In genomic region chr3:73294532-73294931, GRCh38 we compare ENCODE assay signal across 28 cellular contexts.
"Had no signal": no experiment of that assay in that cellular context is flagged by ENCODE, and none has a peak within 500 bp of the region (broad histone marks: within the 10 kb centered on the region; RNA-seq: fewer than 3 reads in every experiment).

No MANE protein-coding gene starts in this region.

- H3K4me1 Mint-ChIP-seq: activated naive CD8-positive, alpha-beta T cell treated with anti-CD3 and anti-CD28 coated beads, Interleukin-2, amount 10 ng/mL, durations not matched to agents 7 days and 5 days had no signal

- H3K4me3 Mint-ChIP-seq: activated CD8-positive, alpha-beta T cell treated with anti-CD3 and anti-CD28 coated beads, Interleukin-2, amount 10 ng/mL, durations not matched to agents 7 days and 5 days; activated naive CD8-positive, alpha-beta T cell treated with anti-CD3 and anti-CD28 coated beads, Interleukin-2, amount 10 ng/mL, durations not matched to agents 7 days and 5 days; T-helper 1 cell treated with Interleukin-12 subunit alpha and Interleukin-12 subunit beta and Interleukin-4 antibody, amounts not matched to agents 30 μg/mL and 1 μg/mL, for 36 hours had no signal

- H3K27ac Mint-ChIP-seq: activated CD8-positive, alpha-beta T cell treated with anti-CD3 and anti-CD28 coated beads, Interleukin-2, amount 10 ng/mL, durations not matched to agents 7 days and 5 days; activated naive CD8-positive, alpha-beta T cell treated with anti-CD3 and anti-CD28 coated beads, Interleukin-2, amount 10 ng/mL, durations not matched to agents 7 days and 5 days; T-helper 1 cell treated with Interleukin-12 subunit alpha and Interleukin-12 subunit beta and Interleukin-4 antibody, amounts not matched to agents 30 μg/mL and 1 μg/mL, for 36 hours had no signal

- H3K9me3 ChIP-seq: adrenal gland, breast epithelium, Peyer's patch, SJSA1 had no signal

- H3K36me3 ChIP-seq: adrenal gland, breast epithelium, Peyer's patch, SJSA1 had no signal

- H3K4me3 ChIP-seq: adrenal gland, breast epithelium, Peyer's patch, SJSA1 had no signal

- DNase-seq: activated CD4-positive, alpha-beta T cell treated with anti-CD3 and anti-CD28 coated beads for 48 hours; activated CD4-positive, alpha-beta T cell treated with anti-CD3 and anti-CD28 coated beads, Interleukin-2, amount 50 U/mL, for 4 hours; activated CD4-positive, CD25-positive, alpha-beta regulatory T cell treated with anti-CD3 and anti-CD28 coated beads, Interleukin-2, amount 50 U/mL, for 72 hours; activated CD8-positive, alpha-beta memory T cell treated with anti-CD3 and anti-CD28 coated beads, Interleukin-2, amount 50 U/mL, for 48 hours; activated CD8-positive, alpha-beta T cell treated with anti-CD3 and anti-CD28 coated beads, Interleukin-2, amount 10 ng/mL, durations not matched to agents 7 days and 5 days; activated naive CD4-positive, alpha-beta T cell treated with anti-CD3 and anti-CD28 coated beads, Interleukin-2, amount 50 U/mL, for 16 hours; activated naive CD8-positive, alpha-beta T cell treated with anti-CD3 and anti-CD28 coated beads, Interleukin-2, amount 10 ng/mL, durations not matched to agents 7 days and 5 days; activated T-cell treated with anti-CD3 and anti-CD28 coated beads, Interleukin-2, amount 50 U/mL, for 1 hour; adrenal gland; anterior cingulate cortex; caudate nucleus; KG1; NCI-H1092; NCI-H1417; NCI-H2029; NCI-H2107; NCI-H2171 treated with DMSO at 0.1 percent for 48 hours; NCI-H226; NCI-H526; NCI-H82; Peyer's patch; Right ventricle myocardium superior; SW 1271 had no signal

- H3K9me3 Mint-ChIP-seq: activated naive CD8-positive, alpha-beta T cell treated with anti-CD3 and anti-CD28 coated beads, Interleukin-2, amount 10 ng/mL, durations not matched to agents 7 days and 5 days; T-helper 1 cell treated with Interleukin-12 subunit alpha and Interleukin-12 subunit beta and Interleukin-4 antibody, amounts not matched to agents 30 μg/mL and 1 μg/mL, for 36 hours had no signal

- H3K36me3 Mint-ChIP-seq: activated naive CD8-positive, alpha-beta T cell treated with anti-CD3 and anti-CD28 coated beads, Interleukin-2, amount 10 ng/mL, durations not matched to agents 7 days and 5 days had no signal

- H3K27ac ChIP-seq: adrenal gland, breast epithelium, Peyer's patch, RWPE1, SJSA1 had no signal

- H3K4me1 ChIP-seq: adrenal gland, breast epithelium, Peyer's patch, SJSA1 had no signal

- ATAC-seq: activated CD8-positive, alpha-beta T cell treated with anti-CD3 and anti-CD28 coated beads, Interleukin-2, amount 10 ng/mL, durations not matched to agents 7 days and 5 days; SK-N-SH treated with all-trans-retinoic acid at 6 μM for 48 hours had no signal

- H3K27me3 ChIP-seq: adrenal gland, breast epithelium, Peyer's patch had no signal
